ENCODE assay signal across 8 cellular contexts in the genomic region with DNA sequence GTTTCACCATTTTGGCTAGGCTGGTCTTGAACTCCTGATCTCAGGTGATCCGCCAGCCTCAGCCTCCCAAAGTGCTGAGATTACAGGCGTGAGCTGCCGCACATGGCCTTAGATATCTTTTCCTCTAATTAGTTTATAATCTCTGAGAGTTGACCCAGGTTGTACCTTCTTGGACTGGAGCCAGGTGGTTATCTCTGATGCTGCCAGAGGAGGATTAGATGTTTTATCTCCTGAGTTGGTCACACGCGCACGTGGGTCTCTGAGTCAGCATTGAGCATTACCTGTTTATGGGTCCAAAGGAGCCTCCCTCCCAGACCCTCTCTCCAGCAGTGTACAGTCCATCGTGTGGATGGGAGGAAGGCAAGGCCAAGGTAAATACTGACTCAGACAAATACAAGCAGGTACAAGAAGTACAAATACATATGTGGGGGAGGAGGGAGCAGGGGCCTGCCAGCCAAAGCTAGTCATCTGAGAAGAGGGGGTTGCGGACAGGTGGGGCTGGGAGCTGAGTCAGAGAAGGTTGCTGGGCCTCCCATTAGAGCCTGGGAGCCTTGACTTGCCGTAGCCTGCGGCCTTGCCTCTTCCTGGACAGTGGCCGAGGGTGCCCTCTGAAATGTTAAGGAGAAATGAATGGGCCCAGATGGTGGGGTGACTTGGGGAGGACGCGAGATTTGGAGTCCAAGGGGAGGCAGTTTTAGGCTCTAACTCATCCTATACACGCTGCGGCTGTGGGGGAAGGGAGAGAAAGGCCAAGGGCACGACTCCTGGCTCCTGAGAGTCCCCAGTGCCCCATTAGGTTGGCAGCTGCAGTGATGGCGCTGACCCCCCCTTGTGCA. TPM values are rescaled to one million over a fixed set of nuclear protein-coding genes. Genes with fewer than 3 reads are reported as not detected.
A peak's percentile ranks its signal among the peaks of the same experiment; 100 is the strongest.
DNase-seq lines count a peak whose midpoint lies in the region; ATAC-seq and TF ChIP-seq lines count a peak whose summit lies in the region.

No MANE protein-coding gene starts in this region.

- H3F3A ChIP-seq in neural progenitor cell (ENCODE audit: low read depth): no peaks in the 10 kb centered on the region

- H3K4me3 Mint-ChIP-seq in Caco-2 (ENCODE audit: unreplicated experiment): no peak overlapping the region
- peak overlapping the region; percentile 22 for H3K4me3 Mint-ChIP-seq in neural progenitor cell

- no peak for TF ChIP-seq CTCF in Caco-2 (IDR thresholded peaks at IDR 0.05; ENCODE audit: insufficient read depth in 1 of 2, low read depth in 1 of 2, low read length in 1 of 2, severe bottlenecking in 1 of 2, unreplicated experiment in 1 of 2)
- no peak for TF ChIP-seq CTCF in neural progenitor cell (IDR thresholded peaks at IDR 0.05)

- H3K27me3 Mint-ChIP-seq in Caco-2 (ENCODE audit: insufficient read depth, unreplicated experiment): no peaks in the 10 kb centered on the region
- H3K27me3 Mint-ChIP-seq in neural progenitor cell (ENCODE audit: insufficient read depth, low read depth): peaks cover 4% of the 10 kb centered on the region

- H4K20me1 ChIP-seq in neural progenitor cell (ENCODE audit: low read depth): no peaks in the 10 kb centered on the region

- H3K9me3 Mint-ChIP-seq in Caco-2 (ENCODE audit: unreplicated experiment): no peaks in the 10 kb centered on the region
- H3K9me3 Mint-ChIP-seq in neural progenitor cell: no peaks in the 10 kb centered on the region

- H3K4me1 Mint-ChIP-seq in Caco-2 (ENCODE audit: low read depth, unreplicated experiment) (peaks cover 9% of the 10 kb centered on the region), neural progenitor cell (peaks cover 14% of the 10 kb centered on the region)

- DNase-seq in Caco-2 (peak; percentile 87 to 96), NCI-H69 (lab: John Stamatoyannopoulos, UW) (peak; percentile 56), neural progenitor cell (ENCODE audit: low spot score) (no peak), NCI-H1048 (lab: John Stamatoyannopoulos, UW) (no peak), NCI-H2171 (lab: John Stamatoyannopoulos, UW) (no peak)
- peak; percentile 21 for DNase-seq in central memory CD4-positive, alpha-beta T cell
- DNase-seq in stimulated activated CD8-positive, alpha-beta memory T cell treated with anti-CD3 and anti-CD28 coated beads, Interleukin-4, amount 100 ng/mL, for 48 hours: no peak

- H3K4me3 ChIP-seq in Caco-2 (ENCODE audit: low read depth, low read length): no peak overlapping the region
- H3K4me3 ChIP-seq in neural progenitor cell: no peak overlapping the region

- CTCF ChIA-PET in Caco-2 (lab: Charles Lee): interaction anchor here (0.9 to 1.0 kb wide), 2 partner anchors 13 to 83 kb away, joined by 4 to 5 read pairs; no protein-coding TSS in a partner anchor

- POLR2A ChIA-PET in Caco-2 (lab: Charles Lee): no interaction called here

- no TSS peak for BruUV-seq in Caco-2 (replicated peaks; lab: Mats Ljungman, UMichigan)

- no peak overlapping the region for H3K9ac ChIP-seq in neural progenitor cell

- intact Hi-C loops in Caco-2 (cut with micrococcal nuclease; ENCODE audit: unreplicated experiment): loop anchor here (1.0 to 2.0 kb wide), 2 partner anchors 13 to 61 kb away; a partner anchor contains a TSS

- no peaks in the 10 kb centered on the region for H3K79me2 ChIP-seq in neural progenitor cell (ENCODE audit: low read depth)

- H3K27ac Mint-ChIP-seq in Caco-2 (ENCODE audit: unreplicated experiment) (peak overlapping the region; percentile 66), neural progenitor cell (no peak overlapping the region)

- H3K9me3 ChIP-seq in Caco-2 (no peaks in the 10 kb centered on the region), neural progenitor cell (ENCODE audit: low read depth) (no peaks in the 10 kb centered on the region)

- H3K36me3 Mint-ChIP-seq in Caco-2 (ENCODE audit: insufficient read depth, unreplicated experiment): no peaks in the 10 kb centered on the region
- H3K36me3 Mint-ChIP-seq in neural progenitor cell: no peaks in the 10 kb centered on the region

- ATAC-seq in GM18502 (IDR thresholded peaks at IDR 0.05; ENCODE audit: poor library complexity, unreplicated experiment): no peak

- H3K36me3 ChIP-seq in Caco-2 (ENCODE audit: control insufficient read depth, insufficient read depth, low read length) (no peaks in the 10 kb centered on the region), neural progenitor cell (no peaks in the 10 kb centered on the region)

- H3K27ac ChIP-seq in neural progenitor cell: no peak overlapping the region

- no peak overlapping the region for H3K4me2 ChIP-seq in neural progenitor cell

- H2AFZ ChIP-seq in neural progenitor cell (replicated peaks): no peak overlapping the region

- H3K4me1 ChIP-seq in Caco-2 (peaks cover 19% of the 10 kb centered on the region), neural progenitor cell (peaks cover under 1% of the 10 kb centered on the region)

- H3K27me3 ChIP-seq in Caco-2 (replicated peaks; ENCODE audit: control insufficient read depth, insufficient read depth, low read length) (no peaks in the 10 kb centered on the region), neural progenitor cell (no peaks in the 10 kb centered on the region)

RNA-seq across cellular contexts. Expression of a gene that starts 13.1 kb away (rescaled TPM):
- 4.9 and 5.8 TPM in 2 replicates for total RNA-seq in Caco-2 (2022)
- total RNA-seq in neural progenitor cell (ENCODE audit: low replicate concordance): 0.09 TPM in 1 of 2 replicates, not detected in the other

Comparison
In these comparisons a context has a peak if more than half of its experiments do, and no peak if none do; other contexts are left out.
1. DNase-seq: peak in Caco-2 (2 of 2), NCI-H69 (single experiment) and central memory CD4-positive, alpha-beta T cell (single experiment); none in neural progenitor cell (single experiment), NCI-H1048 (single experiment), stimulated activated CD8-positive, alpha-beta memory T cell treated with anti-CD3 and anti-CD28 coated beads, Interleukin-4, amount 100 ng/mL, for 48 hours (single experiment) and NCI-H2171 (single experiment).